Comparison of ENCODE assay signal across 2 cellular contexts in the genomic region with DNA sequence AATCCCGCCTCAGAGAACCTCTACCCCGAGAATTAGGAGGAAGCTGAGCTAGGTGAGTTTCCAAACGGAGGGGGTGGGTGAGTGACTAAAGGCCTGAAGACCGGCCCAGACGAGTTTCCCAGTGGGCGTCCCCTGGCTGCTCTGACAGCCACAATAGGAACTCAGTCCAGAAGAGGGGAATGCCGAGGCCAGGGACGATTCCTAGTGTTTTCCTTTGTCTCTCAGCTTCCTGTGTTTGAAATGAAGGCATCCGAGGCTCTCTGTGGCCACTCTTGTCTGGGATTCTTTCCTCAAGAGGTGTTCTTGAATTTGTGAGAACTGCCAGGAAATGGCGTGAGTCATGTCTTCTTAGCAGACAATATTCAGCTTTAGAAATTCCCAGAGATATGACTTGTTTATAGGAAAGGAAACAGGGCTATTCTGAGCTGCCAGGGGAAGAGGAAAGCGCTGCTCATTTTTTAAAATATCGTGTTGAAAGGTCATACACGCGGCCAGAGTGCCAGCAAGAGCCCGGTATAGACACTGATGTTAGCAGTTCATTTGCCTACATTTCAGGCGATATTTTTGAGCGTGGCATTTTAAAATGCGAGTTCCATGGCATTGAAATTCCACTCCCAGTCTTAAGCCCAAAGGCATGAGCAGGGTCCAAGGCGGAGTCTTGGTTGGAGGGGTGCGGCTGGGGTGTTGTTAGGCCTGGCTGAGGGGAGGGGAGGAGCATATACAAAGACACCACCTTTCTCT.
TF ChIP-seq lines count a peak whose summit lies in the region.

No MANE protein-coding gene starts in this region.

TF ChIP-seq in HCT116, 20 proteins besides CTCF, POLR2A, EP300 and RAD21 (continued from another document):
- peak; percentile 53; the same call in 1 of the 2 replicates for TF ChIP-seq POLR2AphosphoS5 (IDR thresholded peaks at IDR 0.05; ENCODE audit: low read depth, low read length)
- no peak for TF ChIP-seq ELF1 (IDR thresholded peaks at IDR 0.05; ENCODE audit: borderline replicate concordance, low read depth)
- no peak; the same call in none of the 2 replicates for TF ChIP-seq SP1 (IDR thresholded peaks at IDR 0.05; ENCODE audit: low read depth)
- TF ChIP-seq REST (IDR thresholded peaks at IDR 0.05; ENCODE audit: low read depth), result no peak
- TF ChIP-seq CEBPB (IDR thresholded peaks at IDR 0.05; ENCODE audit: low read depth), result peak; percentile 52; the same call in 1 of the 2 replicates
- no peak for TF ChIP-seq ZNF274 (IDR thresholded peaks at IDR 0.05; ENCODE audit: low read depth, low read length)
- TF ChIP-seq, protein P1, sequence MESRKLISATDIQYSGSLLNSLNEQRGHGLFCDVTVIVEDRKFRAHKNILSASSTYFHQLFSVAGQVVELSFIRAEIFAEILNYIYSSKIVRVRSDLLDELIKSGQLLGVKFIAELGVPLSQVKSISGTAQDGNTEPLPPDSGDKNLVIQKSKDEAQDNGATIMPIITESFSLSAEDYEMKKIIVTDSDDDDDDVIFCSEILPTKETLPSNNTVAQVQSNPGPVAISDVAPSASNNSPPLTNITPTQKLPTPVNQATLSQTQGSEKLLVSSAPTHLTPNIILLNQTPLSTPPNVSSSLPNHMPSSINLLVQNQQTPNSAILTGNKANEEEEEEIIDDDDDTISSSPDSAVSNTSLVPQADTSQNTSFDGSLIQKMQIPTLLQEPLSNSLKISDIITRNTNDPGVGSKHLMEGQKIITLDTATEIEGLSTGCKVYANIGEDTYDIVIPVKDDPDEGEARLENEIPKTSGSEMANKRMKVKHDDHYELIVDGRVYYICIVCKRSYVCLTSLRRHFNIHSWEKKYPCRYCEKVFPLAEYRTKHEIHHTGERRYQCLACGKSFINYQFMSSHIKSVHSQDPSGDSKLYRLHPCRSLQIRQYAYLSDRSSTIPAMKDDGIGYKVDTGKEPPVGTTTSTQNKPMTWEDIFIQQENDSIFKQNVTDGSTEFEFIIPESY (IDR thresholded peaks at IDR 0.05; ENCODE audit: extremely low read depth, insufficient replicate concordance, low read length), result no peak
- no peak for TF ChIP-seq EZH2phosphoT487 (IDR thresholded peaks at IDR 0.05; ENCODE audit: borderline replicate concordance)
- TF ChIP-seq, protein P2, sequence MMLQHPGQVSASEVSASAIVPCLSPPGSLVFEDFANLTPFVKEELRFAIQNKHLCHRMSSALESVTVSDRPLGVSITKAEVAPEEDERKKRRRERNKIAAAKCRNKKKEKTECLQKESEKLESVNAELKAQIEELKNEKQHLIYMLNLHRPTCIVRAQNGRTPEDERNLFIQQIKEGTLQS (IDR thresholded peaks at IDR 0.05), result no peak

TF ChIP-seq in liver, 16 proteins besides CTCF, POLR2A, EP300 and RAD21 (continued from another document):
- TF ChIP-seq, protein P1 (IDR thresholded peaks at IDR 0.05), result no peak
- TF ChIP-seq HNF4A (conservative IDR thresholded peaks at IDR 0.05) (no peak), YY1 (IDR thresholded peaks at IDR 0.05) (peak; percentile 31), SP1 (IDR thresholded peaks at IDR 0.05) (peak; percentile 32), FOXA2 (IDR thresholded peaks at IDR 0.05) (no peak), TAF1 (conservative IDR thresholded peaks at IDR 0.05) (no peak), REST (IDR thresholded peaks at IDR 0.05) (no peak)
- TF ChIP-seq, protein P2 (IDR thresholded peaks at IDR 0.05), result no peak
